ENCODE assay signal across 8 cellular contexts in genomic region chr1:6727535-6727934, GRCh38. TPM values are rescaled to one million over a fixed set of nuclear protein-coding genes. Genes with fewer than 3 reads are reported as not detected.
DNase-seq lines count a peak whose midpoint lies in the region; ATAC-seq lines count a peak whose summit lies in the region.

No MANE protein-coding gene starts in this region.

- ATAC-seq in GM21423 (IDR thresholded peaks at IDR 0.05; ENCODE audit: unreplicated experiment) = no peak

- peak; percentile 49 for DNase-seq in DMS53 treated with DMSO at 0.1 percent for 48 hours (lab: John Stamatoyannopoulos, UW; ENCODE audit: unreplicated experiment)
- DNase-seq in LHCN-M2 (ENCODE audit: low read depth) = peak; percentile 58
- peak; percentile 77 for DNase-seq in SKM-1 treated with dmso at 0.1 percent for 144 hours (lab: John Stamatoyannopoulos, UW; ENCODE audit: unreplicated experiment)
- DNase-seq in amniotic stem cell (lab: John Stamatoyannopoulos, UW) = peak; percentile 13
- DNase-seq in iPS DF 19.7 (ENCODE audit: low read depth, low spot score) = peak; percentile 25
- DNase-seq in stimulated activated CD4-positive, alpha-beta T cell treated with anti-CD3 and anti-CD28 coated beads, Interleukin-1b, Interleukin-23, amount 100 ng/mL, for 24 hours (ENCODE audit: low read depth in 4 of 4, low spot score in 1 of 4) = peak in 3 of 4 experiments; percentile 25 to 45 (median 45)
- DNase-seq in NCI-H2107 (lab: John Stamatoyannopoulos, UW) = no peak

RNA-seq across cellular contexts. Expression of gene DNAJC11, which starts 25.9 kb away (rescaled TPM):
- 35.8 and 41.5 TPM in 2 replicates for total RNA-seq in LHCN-M2 (2014; rRNA removed)
- polyA plus RNA-seq in LHCN-M2 (2012) = 33.6 TPM

RNA-seq across cellular contexts. Expression of gene CAMTA1, which starts 57.7 kb away (rescaled TPM):
- total RNA-seq in LHCN-M2 (2014; rRNA removed) = 69.0 and 97.2 TPM in 2 replicates
- polyA plus RNA-seq in LHCN-M2 (2012) = 83.0 TPM
